In genomic region chr2:178522950-178523595, GRCh38 we compare ENCODE assay signal across 1 cellular context.
TF ChIP-seq lines count a peak whose summit lies in the region.

No MANE protein-coding gene starts in this region.

TF ChIP-seq in K562, 482 proteins besides CTCF, POLR2A, EP300 and RAD21 (continued from another document and continues in another):
- TF ChIP-seq U2AF2 (optimal IDR thresholded peaks at IDR 0.05; ENCODE audit: low read depth, low read length) = no peak
- TF ChIP-seq ELF4 (CRISPR knock-in tag; IDR thresholded peaks at IDR 0.05) = no peak
- TF ChIP-seq CTBP1 (IDR thresholded peaks at IDR 0.05; ENCODE audit: borderline replicate concordance) = peak; percentile 71
- no peak for TF ChIP-seq NR3C1 (CRISPR knock-in tag; IDR thresholded peaks at IDR 0.05)
- no peak for TF ChIP-seq STAG1 (CRISPR knock-in tag; IDR thresholded peaks at IDR 0.05; ENCODE audit: borderline replicate concordance)
- no peak for TF ChIP-seq MEF2D (tag; conservative IDR thresholded peaks at IDR 0.05; ENCODE audit: low read depth)
- no peak for TF ChIP-seq ZNF57 (CRISPR knock-in tag; IDR thresholded peaks at IDR 0.05)
- TF ChIP-seq COPS2 (conservative IDR thresholded peaks at IDR 0.05) = no peak
- no peak for TF ChIP-seq GATAD2A (IDR thresholded peaks at IDR 0.05)
- TF ChIP-seq KAT8 (IDR thresholded peaks at IDR 0.05; ENCODE audit: low read depth) = no peak
- no peak for TF ChIP-seq MYBL2 (IDR thresholded peaks at IDR 0.05; ENCODE audit: low read depth)
- TF ChIP-seq MYBL2 (CRISPR knock-in tag; IDR thresholded peaks at IDR 0.05; ENCODE audit: borderline replicate concordance) = no peak
- TF ChIP-seq ZNF212 (CRISPR knock-in tag; IDR thresholded peaks at IDR 0.05) = no peak
- TF ChIP-seq TRIM28 (IDR thresholded peaks at IDR 0.05) = 0 out of 2 replicates have a peak, but pooled peaks have one; percentile 47
- TF ChIP-seq HMG20B (CRISPR knock-in tag; IDR thresholded peaks at IDR 0.05) = no peak
- TF ChIP-seq, protein P1, sequence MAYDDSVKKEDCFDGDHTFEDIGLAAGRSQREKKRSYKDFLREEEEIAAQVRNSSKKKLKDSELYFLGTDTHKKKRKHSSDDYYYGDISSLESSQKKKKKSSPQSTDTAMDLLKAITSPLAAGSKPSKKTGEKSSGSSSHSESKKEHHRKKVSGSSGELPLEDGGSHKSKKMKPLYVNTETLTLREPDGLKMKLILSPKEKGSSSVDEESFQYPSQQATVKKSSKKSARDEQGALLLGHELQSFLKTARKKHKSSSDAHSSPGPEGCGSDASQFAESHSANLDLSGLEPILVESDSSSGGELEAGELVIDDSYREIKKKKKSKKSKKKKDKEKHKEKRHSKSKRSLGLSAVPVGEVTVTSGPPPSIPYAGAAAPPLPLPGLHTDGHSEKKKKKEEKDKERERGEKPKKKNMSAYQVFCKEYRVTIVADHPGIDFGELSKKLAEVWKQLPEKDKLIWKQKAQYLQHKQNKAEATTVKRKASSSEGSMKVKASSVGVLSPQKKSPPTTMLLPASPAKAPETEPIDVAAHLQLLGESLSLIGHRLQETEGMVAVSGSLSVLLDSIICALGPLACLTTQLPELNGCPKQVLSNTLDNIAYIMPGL (CRISPR knock-in tag; IDR thresholded peaks at IDR 0.05) = peak; percentile 87; the same call in 1 of the 2 replicates
- TF ChIP-seq, protein P2, sequence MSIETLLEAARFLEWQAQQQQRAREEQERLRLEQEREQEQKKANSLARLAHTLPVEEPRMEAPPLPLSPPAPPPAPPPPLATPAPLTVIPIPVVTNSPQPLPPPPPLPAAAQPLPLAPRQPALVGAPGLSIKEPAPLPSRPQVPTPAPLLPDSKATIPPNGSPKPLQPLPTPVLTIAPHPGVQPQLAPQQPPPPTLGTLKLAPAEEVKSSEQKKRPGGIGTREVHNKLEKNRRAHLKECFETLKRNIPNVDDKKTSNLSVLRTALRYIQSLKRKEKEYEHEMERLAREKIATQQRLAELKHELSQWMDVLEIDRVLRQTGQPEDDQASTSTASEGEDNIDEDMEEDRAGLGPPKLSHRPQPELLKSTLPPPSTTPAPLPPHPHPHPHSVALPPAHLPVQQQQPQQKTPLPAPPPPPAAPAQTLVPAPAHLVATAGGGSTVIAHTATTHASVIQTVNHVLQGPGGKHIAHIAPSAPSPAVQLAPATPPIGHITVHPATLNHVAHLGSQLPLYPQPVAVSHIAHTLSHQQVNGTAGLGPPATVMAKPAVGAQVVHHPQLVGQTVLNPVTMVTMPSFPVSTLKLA (conservative IDR thresholded peaks at IDR 0.05) = peak; percentile 81 to 85
- TF ChIP-seq, protein P3, sequence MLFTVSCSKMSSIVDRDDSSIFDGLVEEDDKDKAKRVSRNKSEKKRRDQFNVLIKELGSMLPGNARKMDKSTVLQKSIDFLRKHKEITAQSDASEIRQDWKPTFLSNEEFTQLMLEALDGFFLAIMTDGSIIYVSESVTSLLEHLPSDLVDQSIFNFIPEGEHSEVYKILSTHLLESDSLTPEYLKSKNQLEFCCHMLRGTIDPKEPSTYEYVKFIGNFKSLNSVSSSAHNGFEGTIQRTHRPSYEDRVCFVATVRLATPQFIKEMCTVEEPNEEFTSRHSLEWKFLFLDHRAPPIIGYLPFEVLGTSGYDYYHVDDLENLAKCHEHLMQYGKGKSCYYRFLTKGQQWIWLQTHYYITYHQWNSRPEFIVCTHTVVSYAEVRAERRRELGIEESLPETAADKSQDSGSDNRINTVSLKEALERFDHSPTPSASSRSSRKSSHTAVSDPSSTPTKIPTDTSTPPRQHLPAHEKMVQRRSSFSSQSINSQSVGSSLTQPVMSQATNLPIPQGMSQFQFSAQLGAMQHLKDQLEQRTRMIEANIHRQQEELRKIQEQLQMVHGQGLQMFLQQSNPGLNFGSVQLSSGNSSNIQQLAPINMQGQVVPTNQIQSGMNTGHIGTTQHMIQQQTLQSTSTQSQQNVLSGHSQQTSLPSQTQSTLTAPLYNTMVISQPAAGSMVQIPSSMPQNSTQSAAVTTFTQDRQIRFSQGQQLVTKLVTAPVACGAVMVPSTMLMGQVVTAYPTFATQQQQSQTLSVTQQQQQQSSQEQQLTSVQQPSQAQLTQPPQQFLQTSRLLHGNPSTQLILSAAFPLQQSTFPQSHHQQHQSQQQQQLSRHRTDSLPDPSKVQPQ (CRISPR knock-in tag; IDR thresholded peaks at IDR 0.05; ENCODE audit: borderline replicate concordance) = no peak
- TF ChIP-seq AFF4 (CRISPR knock-in tag; IDR thresholded peaks at IDR 0.05) = no peak
- no peak for TF ChIP-seq ZC3H4 (CRISPR knock-in tag; IDR thresholded peaks at IDR 0.05; ENCODE audit: borderline replicate concordance)
- no peak for TF ChIP-seq ZNF764 (CRISPR knock-in tag; IDR thresholded peaks at IDR 0.05; ENCODE audit: low read depth)
- no peak for TF ChIP-seq NCOA2 (IDR thresholded peaks at IDR 0.05; ENCODE audit: partially characterized antibody in 2 of 2)
- TF ChIP-seq ESRRA (IDR thresholded peaks at IDR 0.05; ENCODE audit: borderline replicate concordance, low read depth) = peak; percentile 29; the same call in 1 of the 2 replicates
- TF ChIP-seq CHD1 (IDR thresholded peaks at IDR 0.05; ENCODE audit: low read length) = no peak
- no peak for TF ChIP-seq MXD1 (CRISPR knock-in tag; IDR thresholded peaks at IDR 0.05; ENCODE audit: borderline replicate concordance, poor library complexity, severe bottlenecking)
- TF ChIP-seq, protein P4, sequence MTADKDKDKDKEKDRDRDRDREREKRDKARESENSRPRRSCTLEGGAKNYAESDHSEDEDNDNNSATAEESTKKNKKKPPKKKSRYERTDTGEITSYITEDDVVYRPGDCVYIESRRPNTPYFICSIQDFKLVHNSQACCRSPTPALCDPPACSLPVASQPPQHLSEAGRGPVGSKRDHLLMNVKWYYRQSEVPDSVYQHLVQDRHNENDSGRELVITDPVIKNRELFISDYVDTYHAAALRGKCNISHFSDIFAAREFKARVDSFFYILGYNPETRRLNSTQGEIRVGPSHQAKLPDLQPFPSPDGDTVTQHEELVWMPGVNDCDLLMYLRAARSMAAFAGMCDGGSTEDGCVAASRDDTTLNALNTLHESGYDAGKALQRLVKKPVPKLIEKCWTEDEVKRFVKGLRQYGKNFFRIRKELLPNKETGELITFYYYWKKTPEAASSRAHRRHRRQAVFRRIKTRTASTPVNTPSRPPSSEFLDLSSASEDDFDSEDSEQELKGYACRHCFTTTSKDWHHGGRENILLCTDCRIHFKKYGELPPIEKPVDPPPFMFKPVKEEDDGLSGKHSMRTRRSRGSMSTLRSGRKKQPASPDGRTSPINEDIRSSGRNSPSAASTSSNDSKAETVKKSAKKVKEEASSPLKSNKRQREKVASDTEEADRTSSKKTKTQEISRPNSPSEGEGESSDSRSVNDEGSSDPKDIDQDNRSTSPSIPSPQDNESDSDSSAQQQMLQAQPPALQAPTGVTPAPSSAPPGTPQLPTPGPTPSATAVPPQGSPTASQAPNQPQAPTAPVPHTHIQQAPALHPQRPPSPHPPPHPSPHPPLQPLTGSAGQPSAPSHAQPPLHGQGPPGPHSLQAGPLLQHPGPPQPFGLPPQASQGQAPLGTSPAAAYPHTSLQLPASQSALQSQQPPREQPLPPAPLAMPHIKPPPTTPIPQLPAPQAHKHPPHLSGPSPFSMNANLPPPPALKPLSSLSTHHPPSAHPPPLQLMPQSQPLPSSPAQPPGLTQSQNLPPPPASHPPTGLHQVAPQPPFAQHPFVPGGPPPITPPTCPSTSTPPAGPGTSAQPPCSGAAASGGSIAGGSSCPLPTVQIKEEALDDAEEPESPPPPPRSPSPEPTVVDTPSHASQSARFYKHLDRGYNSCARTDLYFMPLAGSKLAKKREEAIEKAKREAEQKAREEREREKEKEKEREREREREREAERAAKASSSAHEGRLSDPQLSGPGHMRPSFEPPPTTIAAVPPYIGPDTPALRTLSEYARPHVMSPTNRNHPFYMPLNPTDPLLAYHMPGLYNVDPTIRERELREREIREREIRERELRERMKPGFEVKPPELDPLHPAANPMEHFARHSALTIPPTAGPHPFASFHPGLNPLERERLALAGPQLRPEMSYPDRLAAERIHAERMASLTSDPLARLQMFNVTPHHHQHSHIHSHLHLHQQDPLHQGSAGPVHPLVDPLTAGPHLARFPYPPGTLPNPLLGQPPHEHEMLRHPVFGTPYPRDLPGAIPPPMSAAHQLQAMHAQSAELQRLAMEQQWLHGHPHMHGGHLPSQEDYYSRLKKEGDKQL (CRISPR knock-in tag; IDR thresholded peaks at IDR 0.05; ENCODE audit: borderline replicate concordance) = no peak
- TF ChIP-seq PML (IDR thresholded peaks at IDR 0.05; ENCODE audit: low read length) = peak; percentile 75; the same call in 1 of the 2 replicates
- peak; percentile 62; the same call in 1 of the 2 replicates for TF ChIP-seq MYC (IDR thresholded peaks at IDR 0.05; ENCODE audit: low read depth, low read length)
- TF ChIP-seq MYC (CRISPR knock-in tag; IDR thresholded peaks at IDR 0.05; ENCODE audit: borderline replicate concordance, low read depth) = no peak
- TF ChIP-seq, protein P5, sequence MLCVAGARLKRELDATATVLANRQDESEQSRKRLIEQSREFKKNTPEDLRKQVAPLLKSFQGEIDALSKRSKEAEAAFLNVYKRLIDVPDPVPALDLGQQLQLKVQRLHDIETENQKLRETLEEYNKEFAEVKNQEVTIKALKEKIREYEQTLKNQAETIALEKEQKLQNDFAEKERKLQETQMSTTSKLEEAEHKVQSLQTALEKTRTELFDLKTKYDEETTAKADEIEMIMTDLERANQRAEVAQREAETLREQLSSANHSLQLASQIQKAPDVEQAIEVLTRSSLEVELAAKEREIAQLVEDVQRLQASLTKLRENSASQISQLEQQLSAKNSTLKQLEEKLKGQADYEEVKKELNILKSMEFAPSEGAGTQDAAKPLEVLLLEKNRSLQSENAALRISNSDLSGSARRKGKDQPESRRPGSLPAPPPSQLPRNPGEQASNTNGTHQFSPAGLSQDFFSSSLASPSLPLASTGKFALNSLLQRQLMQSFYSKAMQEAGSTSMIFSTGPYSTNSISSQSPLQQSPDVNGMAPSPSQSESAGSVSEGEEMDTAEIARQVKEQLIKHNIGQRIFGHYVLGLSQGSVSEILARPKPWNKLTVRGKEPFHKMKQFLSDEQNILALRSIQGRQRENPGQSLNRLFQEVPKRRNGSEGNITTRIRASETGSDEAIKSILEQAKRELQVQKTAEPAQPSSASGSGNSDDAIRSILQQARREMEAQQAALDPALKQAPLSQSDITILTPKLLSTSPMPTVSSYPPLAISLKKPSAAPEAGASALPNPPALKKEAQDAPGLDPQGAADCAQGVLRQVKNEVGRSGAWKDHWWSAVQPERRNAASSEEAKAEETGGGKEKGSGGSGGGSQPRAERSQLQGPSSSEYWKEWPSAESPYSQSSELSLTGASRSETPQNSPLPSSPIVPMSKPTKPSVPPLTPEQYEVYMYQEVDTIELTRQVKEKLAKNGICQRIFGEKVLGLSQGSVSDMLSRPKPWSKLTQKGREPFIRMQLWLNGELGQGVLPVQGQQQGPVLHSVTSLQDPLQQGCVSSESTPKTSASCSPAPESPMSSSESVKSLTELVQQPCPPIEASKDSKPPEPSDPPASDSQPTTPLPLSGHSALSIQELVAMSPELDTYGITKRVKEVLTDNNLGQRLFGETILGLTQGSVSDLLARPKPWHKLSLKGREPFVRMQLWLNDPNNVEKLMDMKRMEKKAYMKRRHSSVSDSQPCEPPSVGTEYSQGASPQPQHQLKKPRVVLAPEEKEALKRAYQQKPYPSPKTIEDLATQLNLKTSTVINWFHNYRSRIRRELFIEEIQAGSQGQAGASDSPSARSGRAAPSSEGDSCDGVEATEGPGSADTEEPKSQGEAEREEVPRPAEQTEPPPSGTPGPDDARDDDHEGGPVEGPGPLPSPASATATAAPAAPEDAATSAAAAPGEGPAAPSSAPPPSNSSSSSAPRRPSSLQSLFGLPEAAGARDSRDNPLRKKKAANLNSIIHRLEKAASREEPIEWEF (CRISPR knock-in tag; IDR thresholded peaks at IDR 0.05) = no peak
